ENCODE assay signal across 8 cellular contexts in genomic region chr20:38229376-38230252, GRCh38. TPM values are rescaled to one million over a fixed set of nuclear protein-coding genes. Genes with fewer than 3 reads are reported as not detected.
A peak's percentile ranks its signal among the peaks of the same experiment; 100 is the strongest.
DNase-seq lines count a peak whose midpoint lies in the region; ATAC-seq and TF ChIP-seq lines count a peak whose summit lies in the region.

No MANE protein-coding gene starts in this region.

- H3K9me3 ChIP-seq in OCI-LY1 (ENCODE audit: low read length), result no peaks in the 10 kb centered on the region
- no peaks in the 10 kb centered on the region for H3K9me3 ChIP-seq in thyroid gland

- H3K27ac ChIP-seq in OCI-LY1 (ENCODE audit: low read depth, low read length, poor library complexity, severe bottlenecking) (no peak overlapping the region), thyroid gland (no peak overlapping the region)

- 69 to 75% methylated on average over 6 of the region's 6 CpGs for WGBS in thyroid gland, 2 donors

- H3K9ac ChIP-seq in OCI-LY1 (ENCODE audit: low read length), result no peak overlapping the region

- no peaks in the 10 kb centered on the region for H3K9me2 ChIP-seq in OCI-LY1 (ENCODE audit: low read depth, low read length)

- TF ChIP-seq CTCF in OCI-LY1 (IDR thresholded peaks at IDR 0.05; ENCODE audit: low read length) (peak; percentile 50; the same call in 1 of the 2 replicates), thyroid gland (IDR thresholded peaks at IDR 0.05) (peak in 2 of 6 experiments; percentile 36 to 38)

- ATAC-seq in sciatic nerve (peak; percentile 9), HG03520 (IDR thresholded peaks at IDR 0.05; ENCODE audit: unreplicated experiment) (no peak)

- no peaks in the 10 kb centered on the region for H4K20me1 ChIP-seq in OCI-LY1 (ENCODE audit: insufficient read depth, low read length)

- intact Hi-C loops in sciatic nerve (cut with DNase I), result loop anchor here (5.0 to 10.0 kb wide), 2 partner anchors 83 to 185 kb away; no protein-coding TSS in a partner anchor
- intact Hi-C loops in thyroid gland (cut with DNase I), result loop anchor here (5.0 kb wide), 1 partner anchor 667 kb away; no protein-coding TSS in a partner anchor

- no peak overlapping the region for H3K4me2 ChIP-seq in OCI-LY1 (ENCODE audit: low read length)

- H3K27me3 ChIP-seq in OCI-LY1 (ENCODE audit: insufficient read depth, low read length) (no peaks in the 10 kb centered on the region), thyroid gland (no peaks in the 10 kb centered on the region)

- H3K4me1 ChIP-seq in OCI-LY1 (ENCODE audit: insufficient read depth, low read length, severe bottlenecking) (no peaks in the 10 kb centered on the region), thyroid gland (no peaks in the 10 kb centered on the region)

- H3K4me3 ChIP-seq in OCI-LY1 (ENCODE audit: low read depth, low read length, poor library complexity, severe bottlenecking), result no peak overlapping the region
- no peak overlapping the region for H3K4me3 ChIP-seq in thyroid gland (replicated peaks in 1 of 3)

- DNase-seq in DMS53 (lab: John Stamatoyannopoulos, UW) (peak; percentile 30), DMS53 treated with DMSO at 0.1 percent for 48 hours (lab: John Stamatoyannopoulos, UW; ENCODE audit: unreplicated experiment) (no peak), erythroblast (lab: John Stamatoyannopoulos, UW) (peak; percentile 14 to 44), sciatic nerve (ENCODE audit: low spot score) (no peak), thyroid gland (no peak)
- no peak for DNase-seq in activated CD4-positive, CD25-positive, alpha-beta regulatory T cell (lab: John Stamatoyannopoulos, UW)

- no peaks in the 10 kb centered on the region for H3F3A ChIP-seq in OCI-LY1 (ENCODE audit: insufficient read depth, low read length)

- no peaks in the 10 kb centered on the region for H3K36me3 ChIP-seq in OCI-LY1 (ENCODE audit: insufficient read depth, low read length)
- no peaks in the 10 kb centered on the region for H3K36me3 ChIP-seq in thyroid gland

- H3K79me2 ChIP-seq in OCI-LY1 (ENCODE audit: insufficient read depth, low read length), result no peaks in the 10 kb centered on the region

- TF ChIP-seq POLR2A in erythroblast (IDR thresholded peaks at IDR 0.05; ENCODE audit: low read length) (no peak), thyroid gland (IDR thresholded peaks at IDR 0.05) (no peak)

- no peak overlapping the region for H2AFZ ChIP-seq in OCI-LY1 (ENCODE audit: low read length)

RNA-seq across cellular contexts. Expression of gene KIAA1755, which starts 30.9 kb away (rescaled TPM):
- total RNA-seq in sciatic nerve (56.0 TPM), thyroid gland (1 to 10 TPM; 1.0 to 5.5 (median 1.7) TPM)

Comparison
In these comparisons a context has a peak if more than half of its experiments do, and no peak if none do; other contexts are left out.
1. DNase-seq: peak in DMS53 (single experiment) and erythroblast (2 of 2); none in DMS53 treated with DMSO at 0.1 percent for 48 hours (single experiment), sciatic nerve (single experiment), thyroid gland (0 of 2) and activated CD4-positive, CD25-positive, alpha-beta regulatory T cell (0 of 4).